8 cellular contexts compared by ENCODE assay signal in genomic region chr1:923131-923990, GRCh38. TPM values are rescaled to one million over a fixed set of nuclear protein-coding genes. Genes with fewer than 3 reads are reported as not detected.
DNase-seq lines count a peak whose midpoint lies in the region; ATAC-seq and TF ChIP-seq lines count a peak whose summit lies in the region.

Gene SAMD11 (plus strand): TSS chr1:923923. CDS start chr1:924432, 509 bp downstream.

- no peak within 1 kb of the TSS for H3K4me3 ChIP-seq in fibroblast of mammary gland (ENCODE audit: control insufficient read depth, low read depth, low read length)
- H3K4me3 ChIP-seq in naive thymus-derived CD4-positive, alpha-beta T cell (ENCODE audit: low read length), result peak within 1 kb of the TSS; percentile 64

- peaks cover 6 to 20% (median 15%) of the 10 kb centered on the region in 7 donors for H3K4me1 Mint-ChIP-seq in naive thymus-derived CD4-positive, alpha-beta T cell

- H3K36me3 Mint-ChIP-seq in naive thymus-derived CD4-positive, alpha-beta T cell, result peaks cover 0 to 3% (median 0%) of the 10 kb centered on the region in 5 donors

- no peaks in the 10 kb centered on the region for H3K9me3 Mint-ChIP-seq in naive thymus-derived CD4-positive, alpha-beta T cell

- H3K27ac ChIP-seq in naive thymus-derived CD4-positive, alpha-beta T cell (ENCODE audit: low read depth, low read length), result no peak within 1 kb of the TSS

- POLR2A ChIA-PET in naive thymus-derived CD4-positive, alpha-beta T cell (lab: Charles Lee), result interaction anchor here (0.8 kb wide), 1 partner anchor 148 kb away, joined by 4 read pairs; no protein-coding TSS in a partner anchor

- ATAC-seq in naive thymus-derived CD4-positive, alpha-beta T cell, result peak; percentile 64
- no peak for ATAC-seq in stimulated activated naive CD8-positive, alpha-beta T cell treated with anti-CD3 and anti-CD28 coated beads, Interleukin-15, Interleukin-2, amounts not matched to agents 100 U/mL and 50 U/mL, for 24 hours
- ATAC-seq in HG02870 (IDR thresholded peaks at IDR 0.05; ENCODE audit: unreplicated experiment), result no peak

- TF ChIP-seq CTCF in fibroblast of mammary gland (conservative IDR thresholded peaks at IDR 0.05; ENCODE audit: control insufficient read depth, insufficient read depth, low read depth, low read length), result no peak

- H3K4me1 ChIP-seq in naive thymus-derived CD4-positive, alpha-beta T cell (ENCODE audit: control insufficient read depth in 2 of 2, insufficient read depth in 2 of 2, low read length in 2 of 2), result peaks cover 7 to 21% of the 10 kb centered on the region in 2 donors

- intact Hi-C loops in naive thymus-derived CD4-positive, alpha-beta T cell (cut with micrococcal nuclease), result no loop called here

- no peaks in the 10 kb centered on the region for H3K9me3 ChIP-seq in naive thymus-derived CD4-positive, alpha-beta T cell (ENCODE audit: control insufficient read depth in 2 of 3, low read length in 3 of 3)

- H3K4me3 Mint-ChIP-seq in naive thymus-derived CD4-positive, alpha-beta T cell, result peak within 1 kb of the TSS; percentile 79 to 91 (median 86)

- no peaks in the 10 kb centered on the region for H3K36me3 ChIP-seq in naive thymus-derived CD4-positive, alpha-beta T cell (ENCODE audit: control insufficient read depth in 2 of 3, insufficient read depth in 3 of 3, low read length in 3 of 3)

- H3K27ac Mint-ChIP-seq in naive thymus-derived CD4-positive, alpha-beta T cell, result peak within 1 kb of the TSS in 3 of 9 donors; percentile 19 to 62 (median 25)

- peak; percentile 47 to 53 for DNase-seq in SHP77 (lab: John Stamatoyannopoulos, UW)
- no peak for DNase-seq in SHP77 treated with DMSO at 0.1 percent for 48 hours (lab: John Stamatoyannopoulos, UW)
- DNase-seq in NOMO-1 (lab: John Stamatoyannopoulos, UW; ENCODE audit: unreplicated experiment in 2 of 2), result peak; percentile 61 to 71
- peak; percentile 50 for DNase-seq in activated T-helper 1 cell treated with Interleukin-2 at 50 U/mL for 16 hours (ENCODE audit: low read depth)
- peak; percentile 69 for DNase-seq in fibroblast of mammary gland (ENCODE audit: low read depth)
- DNase-seq in naive thymus-derived CD4-positive, alpha-beta T cell, result peak; percentile 38 to 66 (median 59)
- DNase-seq in stimulated activated naive CD8-positive, alpha-beta T cell treated with anti-CD3 and anti-CD28 coated beads, Interleukin-15, Interleukin-2, amounts not matched to agents 100 U/mL and 50 U/mL, for 24 hours, result peak; percentile 73

- CTCF ChIA-PET in naive thymus-derived CD4-positive, alpha-beta T cell (lab: Charles Lee), result no interaction called here

- H3K27me3 Mint-ChIP-seq in naive thymus-derived CD4-positive, alpha-beta T cell, result peaks cover 37 to 60% (median 42%) of the 10 kb centered on the region in 5 donors

- peaks cover 7 to 27% of the 10 kb centered on the region in 2 donors for H3K27me3 ChIP-seq in naive thymus-derived CD4-positive, alpha-beta T cell (ENCODE audit: control insufficient read depth in 2 of 2, insufficient read depth in 2 of 2, low read length in 2 of 2)

RNA-seq across cellular contexts. Expression of gene SAMD11, which starts in this region (rescaled TPM):
- not detected for total RNA-seq in naive thymus-derived CD4-positive, alpha-beta T cell
- under 1 TPM; 0.10 to 0.24 TPM for polyA plus RNA-seq in naive thymus-derived CD4-positive, alpha-beta T cell

Comparison
In these comparisons a context has a peak if more than half of its experiments do, and no peak if none do; other contexts are left out.
1. Peak in DNase-seq, ATAC-seq and H3K4me3 ChIP-seq in naive thymus-derived CD4-positive, alpha-beta T cell; RNA of the gene not detected or under 1 TPM.